In genomic region chr14:28361486-28361885, GRCh38 we compare ENCODE assay signal across 23 cellular contexts.
"Had no signal": no experiment of that assay in that cellular context is flagged by ENCODE, and none has a peak within 500 bp of the region (broad histone marks: within the 10 kb centered on the region; RNA-seq: fewer than 3 reads in every experiment).

No MANE protein-coding gene starts in this region.

- ATAC-seq: gastroesophageal sphincter; left cardiac atrium; lower lobe of right lung; naive thymus-derived CD4-positive, alpha-beta T cell; psoas muscle; sciatic nerve; stimulated activated memory B cell treated with anti-CD40 and anti-IgM and Interleukin-4, amounts not matched to agents 10 μg/mL and 1 μg/mL and 100 μg/mL, for 72 hours had no signal

- H3K36me3 Mint-ChIP-seq: stimulated activated memory B cell treated with anti-CD40 and anti-IgM and Interleukin-4, amounts not matched to agents 10 μg/mL and 1 μg/mL and 100 μg/mL, for 72 hours had no signal

- H3K4me3 ChIP-seq: esophagus squamous epithelium, gastroesophageal sphincter, left ventricle myocardium inferior, lower lobe of right lung, psoas muscle, spleen, tibial artery, upper lobe of left lung, uterus had no signal

- H3K27me3 ChIP-seq: esophagus squamous epithelium, gastroesophageal sphincter, spleen, tibial artery, upper lobe of left lung, uterus had no signal

- H3K4me1 Mint-ChIP-seq: nephron progenitor cell; stimulated activated memory B cell treated with anti-CD40 and anti-IgM and Interleukin-4, amounts not matched to agents 10 μg/mL and 1 μg/mL and 100 μg/mL, for 72 hours had no signal

- H3K4me1 ChIP-seq: esophagus squamous epithelium, gastroesophageal sphincter, left ventricle myocardium inferior, lower lobe of right lung, psoas muscle, spleen, tibial artery, upper lobe of left lung, uterus had no signal

- H3K36me3 ChIP-seq: esophagus squamous epithelium, gastroesophageal sphincter, left ventricle myocardium inferior, lower lobe of right lung, spleen, tibial artery, upper lobe of left lung, uterus had no signal

- H3K27ac Mint-ChIP-seq: naive thymus-derived CD4-positive, alpha-beta T cell; nephron progenitor cell; stimulated activated memory B cell treated with anti-CD40 and anti-IgM and Interleukin-4, amounts not matched to agents 10 μg/mL and 1 μg/mL and 100 μg/mL, for 72 hours; stimulated activated naive CD8-positive, alpha-beta T cell treated with anti-CD3 and anti-CD28 coated beads, Interleukin-15, Interleukin-2, amounts not matched to agents 100 ng/mL and 50 ng/mL, for 24 hours had no signal

- H3K27ac ChIP-seq: esophagus squamous epithelium, gastroesophageal sphincter, left ventricle myocardium inferior, lower lobe of right lung, psoas muscle, spleen, tibial artery, upper lobe of left lung, uterus had no signal

- DNase-seq: effector memory CD4-positive, alpha-beta T cell; esophagus squamous epithelium; foreskin fibroblast; kidney; left cardiac atrium; left ventricle myocardium inferior; lower lobe of right lung; mesenchymal stem cell; naive thymus-derived CD4-positive, alpha-beta T cell; nephron progenitor cell; psoas muscle; retina; spleen; stimulated activated CD4-positive, alpha-beta T cell treated with anti-CD3 and anti-CD28 coated beads, Interleukin-15, amount 100 ng/mL, for 24 hours; stimulated activated CD4-positive, alpha-beta T cell treated with anti-CD3 and anti-CD28 coated beads, Interleukin-1b, Interleukin-23, amount 100 ng/mL, for 48 hours; stimulated activated CD4-positive, alpha-beta T cell treated with anti-CD3 and anti-CD28 coated beads, Interleukin-4, amount 100 ng/mL, for 24 hours; tibial artery; upper lobe of left lung; uterus had no signal

- H3K4me3 Mint-ChIP-seq: naive thymus-derived CD4-positive, alpha-beta T cell; nephron progenitor cell; stimulated activated memory B cell treated with anti-CD40 and anti-IgM and Interleukin-4, amounts not matched to agents 10 μg/mL and 1 μg/mL and 100 μg/mL, for 72 hours; stimulated activated naive CD8-positive, alpha-beta T cell treated with anti-CD3 and anti-CD28 coated beads, Interleukin-15, Interleukin-2, amounts not matched to agents 100 ng/mL and 50 ng/mL, for 24 hours had no signal

- H3K27me3 Mint-ChIP-seq: naive thymus-derived CD4-positive, alpha-beta T cell; stimulated activated memory B cell treated with anti-CD40 and anti-IgM and Interleukin-4, amounts not matched to agents 10 μg/mL and 1 μg/mL and 100 μg/mL, for 72 hours; stimulated activated naive CD8-positive, alpha-beta T cell treated with anti-CD3 and anti-CD28 coated beads, Interleukin-15, Interleukin-2, amounts not matched to agents 100 ng/mL and 50 ng/mL, for 24 hours had no signal
